In genomic region chr7:42087616-42088015, GRCh38 we compare ENCODE assay signal across 1 cellular context.
TF ChIP-seq lines count a peak whose summit lies in the region.

No MANE protein-coding gene starts in this region.

TF ChIP-seq in SK-N-SH, 30 proteins besides CTCF, POLR2A, EP300 and RAD21 (continued from another document):
- TF ChIP-seq MAX (IDR thresholded peaks at IDR 0.05; ENCODE audit: low read depth) (no peak), RFX5 (IDR thresholded peaks at IDR 0.05; ENCODE audit: low read length) (no peak), GABPA (IDR thresholded peaks at IDR 0.05; ENCODE audit: low read depth) (no peak), FOSL2 (IDR thresholded peaks at IDR 0.05; ENCODE audit: borderline replicate concordance, low read depth) (no peak), REST (IDR thresholded peaks at IDR 0.05; ENCODE audit: low read depth, low read length) (no peak), MEF2A (IDR thresholded peaks at IDR 0.05; ENCODE audit: borderline replicate concordance, low read depth) (no peak)
- TF ChIP-seq, protein P1, sequence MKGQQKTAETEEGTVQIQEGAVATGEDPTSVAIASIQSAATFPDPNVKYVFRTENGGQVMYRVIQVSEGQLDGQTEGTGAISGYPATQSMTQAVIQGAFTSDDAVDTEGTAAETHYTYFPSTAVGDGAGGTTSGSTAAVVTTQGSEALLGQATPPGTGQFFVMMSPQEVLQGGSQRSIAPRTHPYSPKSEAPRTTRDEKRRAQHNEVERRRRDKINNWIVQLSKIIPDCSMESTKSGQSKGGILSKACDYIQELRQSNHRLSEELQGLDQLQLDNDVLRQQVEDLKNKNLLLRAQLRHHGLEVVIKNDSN (IDR thresholded peaks at IDR 0.05; ENCODE audit: borderline replicate concordance, low read depth), result no peak
